ENCODE assay signal across 8 cellular contexts in genomic region chr2:86790828-86791561, GRCh38. TPM values are rescaled to one million over a fixed set of nuclear protein-coding genes. Genes with fewer than 3 reads are reported as not detected.
DNase-seq lines count a peak whose midpoint lies in the region; ATAC-seq and TF ChIP-seq lines count a peak whose summit lies in the region.

Gene CD8A (minus strand): TSS chr2:86790913. CDS start chr2:86790825, 88 bp downstream.

- H3K4me3 Mint-ChIP-seq in nephron progenitor cell: peak within 1 kb of the TSS; percentile 79

- no peak for TF ChIP-seq CTCF in colonic mucosa (IDR thresholded peaks at IDR 0.05)
- TF ChIP-seq CTCF in nephron progenitor cell (IDR thresholded peaks at IDR 0.05): no peak
- no peak for TF ChIP-seq CTCF in sigmoid colon (IDR thresholded peaks at IDR 0.05)

- H3K4me1 ChIP-seq in colonic mucosa (no peaks in the 10 kb centered on the region), sigmoid colon (peaks cover 0 to 34% (median 29%) of the 10 kb centered on the region in 4 donors)

- TF ChIP-seq POLR2A in sigmoid colon (IDR thresholded peaks at IDR 0.05): no peak

- no peak for ATAC-seq in GM21737 (IDR thresholded peaks at IDR 0.05; ENCODE audit: unreplicated experiment)
- no peak for ATAC-seq in HG02623 (IDR thresholded peaks at IDR 0.05; ENCODE audit: unreplicated experiment)

- H3K9ac ChIP-seq in colonic mucosa (ENCODE audit: low read depth in 2 of 2, low read length in 2 of 2): peak within 1 kb of the TSS in 1 of 2 donors; percentile 35

- H3K36me3 ChIP-seq in colonic mucosa (no peaks in the 10 kb centered on the region), sigmoid colon (no peaks in the 10 kb centered on the region)

- TF ChIP-seq EP300 in sigmoid colon (IDR thresholded peaks at IDR 0.05): no peak

- intact Hi-C loops in colonic mucosa (cut with DNase I): no loop called here
- intact Hi-C loops in sigmoid colon (cut with DNase I): no loop called here

- H3K27me3 ChIP-seq in colonic mucosa: peaks cover 50% of the 10 kb centered on the region
- H3K27me3 ChIP-seq in sigmoid colon: peaks cover 33 to 73% (median 58%) of the 10 kb centered on the region in 3 donors

- H3K27ac ChIP-seq in colonic mucosa: no peak within 1 kb of the TSS
- no peak within 1 kb of the TSS for H3K27ac ChIP-seq in sigmoid colon

- peaks cover 12% of the 10 kb centered on the region for H3K9me3 Mint-ChIP-seq in nephron progenitor cell

- H3K4me1 Mint-ChIP-seq in nephron progenitor cell: peaks cover 21% of the 10 kb centered on the region

- H3K36me3 Mint-ChIP-seq in nephron progenitor cell (ENCODE audit: low read depth): peaks cover 4% of the 10 kb centered on the region

- H3K27ac Mint-ChIP-seq in nephron progenitor cell: no peak within 1 kb of the TSS

- H3K27me3 Mint-ChIP-seq in nephron progenitor cell (ENCODE audit: low read depth, poor library complexity): peaks cover 100% of the 10 kb centered on the region

- H3K9me3 ChIP-seq in colonic mucosa: no peaks in the 10 kb centered on the region
- H3K9me3 ChIP-seq in sigmoid colon: peaks cover 0 to 3% (median 0%) of the 10 kb centered on the region in 4 donors

- peak within 1 kb of the TSS; percentile 19 for H3K4me3 ChIP-seq in colonic mucosa
- peak within 1 kb of the TSS in 2 of 4 donors; percentile 24 to 36 for H3K4me3 ChIP-seq in sigmoid colon

- DNase-seq in COLO668 (lab: John Stamatoyannopoulos, UW; ENCODE audit: unreplicated experiment): peak; percentile 16
- DNase-seq in NCI-H146 (lab: John Stamatoyannopoulos, UW): peak; percentile 28
- DNase-seq in colonic mucosa: no peak
- DNase-seq in nephron progenitor cell: peak; percentile 20
- DNase-seq in sigmoid colon: no peak
- DNase-seq in NCI-H1105 (lab: John Stamatoyannopoulos, UW): no peak

- 2 to 3% methylated on average over 42 of the region's 42 CpGs for WGBS in sigmoid colon, 2 donors

RNA-seq across cellular contexts. Expression of gene CD8A, which starts in this region (rescaled TPM):
- total RNA-seq in colonic mucosa (1 to 10 TPM; 1.2 to 1.6 TPM), sigmoid colon (1 to 10 TPM in 1 of 4 donors, under 1 TPM in 2, not detected in 1; 0.36 to 1.5 (median 0.99) TPM)
- 10 to 100 TPM in 1 of 3 donors, under 1 TPM in 2; 0.60 to 15.5 (median 0.69) TPM for polyA plus RNA-seq in sigmoid colon

Comparison
In these comparisons a context has a peak if more than half of its experiments do, and no peak if none do; other contexts are left out.
1. DNase-seq: peak in COLO668 (single experiment), NCI-H146 (single experiment) and nephron progenitor cell (single experiment); none in colonic mucosa (single experiment), sigmoid colon (single experiment) and NCI-H1105 (single experiment).